1 cellular context compared by ENCODE assay signal in the genomic region with DNA sequence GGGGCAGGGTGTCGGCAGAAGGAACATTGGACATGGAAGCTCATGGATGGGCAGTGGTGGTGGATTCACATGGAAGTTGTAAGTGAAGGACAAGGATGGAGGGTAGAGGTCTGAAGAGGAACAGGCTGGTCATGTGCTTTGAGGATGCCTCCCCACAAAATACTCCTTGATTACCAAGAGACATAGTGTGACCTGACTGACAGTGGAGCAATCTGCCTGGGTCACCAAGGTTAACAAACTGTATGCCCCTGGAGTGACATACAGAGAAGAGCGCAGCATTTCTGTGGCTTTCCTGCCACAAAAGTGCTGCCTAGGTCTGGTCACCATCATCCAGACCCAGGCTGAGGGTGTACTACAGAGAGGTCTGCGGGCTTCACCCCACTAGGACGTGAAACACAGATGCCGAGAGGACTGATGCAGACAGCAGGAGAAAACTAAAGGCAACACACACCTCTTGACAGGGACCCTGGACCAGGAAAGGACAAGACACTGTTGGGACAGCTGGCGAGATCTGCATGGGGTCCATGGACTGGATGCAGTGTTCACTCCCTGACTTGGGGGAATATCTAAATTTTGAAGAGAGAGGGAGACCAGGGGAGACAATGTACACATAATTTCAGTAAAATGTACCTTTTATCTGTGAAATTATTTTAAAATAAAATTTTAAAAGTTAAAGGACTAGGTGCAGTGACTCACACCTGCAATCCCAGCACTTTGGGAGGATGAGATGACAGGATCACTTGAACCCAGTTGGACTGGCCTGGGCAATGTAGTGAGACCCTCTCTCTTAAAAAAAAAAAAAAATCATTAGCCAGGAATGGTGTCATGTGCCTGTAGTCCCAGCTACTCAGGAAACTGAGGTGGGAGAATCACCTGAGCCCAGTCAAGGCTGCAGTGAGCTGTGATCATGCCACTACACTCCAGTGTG.
TF ChIP-seq lines count a peak whose summit lies in the region.

No MANE protein-coding gene starts in this region.

TF ChIP-seq in SK-N-SH treated with all-trans-retinoic acid at 6 μM for 48 hours, 23 proteins besides CTCF, POLR2A, EP300 and RAD21 (continued from another document):
- TF ChIP-seq, protein P1, sequence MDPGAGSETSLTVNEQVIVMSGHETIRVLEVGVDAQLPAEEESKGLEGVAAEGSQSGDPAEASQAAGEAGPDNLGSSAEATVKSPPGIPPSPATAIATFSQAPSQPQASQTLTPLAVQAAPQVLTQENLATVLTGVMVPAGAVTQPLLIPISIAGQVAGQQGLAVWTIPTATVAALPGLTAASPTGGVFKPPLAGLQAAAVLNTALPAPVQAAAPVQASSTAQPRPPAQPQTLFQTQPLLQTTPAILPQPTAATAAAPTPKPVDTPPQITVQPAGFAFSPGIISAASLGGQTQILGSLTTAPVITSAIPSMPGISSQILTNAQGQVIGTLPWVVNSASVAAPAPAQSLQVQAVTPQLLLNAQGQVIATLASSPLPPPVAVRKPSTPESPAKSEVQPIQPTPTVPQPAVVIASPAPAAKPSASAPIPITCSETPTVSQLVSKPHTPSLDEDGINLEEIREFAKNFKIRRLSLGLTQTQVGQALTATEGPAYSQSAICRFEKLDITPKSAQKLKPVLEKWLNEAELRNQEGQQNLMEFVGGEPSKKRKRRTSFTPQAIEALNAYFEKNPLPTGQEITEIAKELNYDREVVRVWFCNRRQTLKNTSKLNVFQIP (CRISPR knock-in tag; IDR thresholded peaks at IDR 0.05; ENCODE audit: borderline replicate concordance, low read depth): no peak
- TF ChIP-seq RARB (CRISPR knock-in tag; IDR thresholded peaks at IDR 0.05) (no peak), ESRRG (CRISPR knock-in tag; IDR thresholded peaks at IDR 0.05) (no peak), ZNF565 (CRISPR knock-in tag; conservative IDR thresholded peaks at IDR 0.05; ENCODE audit: low read depth) (no peak), TCF4 (CRISPR knock-in tag; IDR thresholded peaks at IDR 0.05; ENCODE audit: borderline replicate concordance) (no peak), PPARA (CRISPR knock-in tag; IDR thresholded peaks at IDR 0.05; ENCODE audit: borderline replicate concordance) (no peak), ZFP30 (CRISPR knock-in tag; IDR thresholded peaks at IDR 0.05) (no peak), CSDC2 (CRISPR knock-in tag; IDR thresholded peaks at IDR 0.05) (no peak)
- TF ChIP-seq, protein P2, sequence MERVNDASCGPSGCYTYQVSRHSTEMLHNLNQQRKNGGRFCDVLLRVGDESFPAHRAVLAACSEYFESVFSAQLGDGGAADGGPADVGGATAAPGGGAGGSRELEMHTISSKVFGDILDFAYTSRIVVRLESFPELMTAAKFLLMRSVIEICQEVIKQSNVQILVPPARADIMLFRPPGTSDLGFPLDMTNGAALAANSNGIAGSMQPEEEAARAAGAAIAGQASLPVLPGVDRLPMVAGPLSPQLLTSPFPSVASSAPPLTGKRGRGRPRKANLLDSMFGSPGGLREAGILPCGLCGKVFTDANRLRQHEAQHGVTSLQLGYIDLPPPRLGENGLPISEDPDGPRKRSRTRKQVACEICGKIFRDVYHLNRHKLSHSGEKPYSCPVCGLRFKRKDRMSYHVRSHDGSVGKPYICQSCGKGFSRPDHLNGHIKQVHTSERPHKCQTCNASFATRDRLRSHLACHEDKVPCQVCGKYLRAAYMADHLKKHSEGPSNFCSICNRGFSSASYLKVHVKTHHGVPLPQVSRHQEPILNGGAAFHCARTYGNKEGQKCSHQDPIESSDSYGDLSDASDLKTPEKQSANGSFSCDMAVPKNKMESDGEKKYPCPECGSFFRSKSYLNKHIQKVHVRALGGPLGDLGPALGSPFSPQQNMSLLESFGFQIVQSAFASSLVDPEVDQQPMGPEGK (CRISPR knock-in tag; IDR thresholded peaks at IDR 0.05; ENCODE audit: borderline replicate concordance): no peak
